ENCODE assay signal across 9 cellular contexts in the genomic region with DNA sequence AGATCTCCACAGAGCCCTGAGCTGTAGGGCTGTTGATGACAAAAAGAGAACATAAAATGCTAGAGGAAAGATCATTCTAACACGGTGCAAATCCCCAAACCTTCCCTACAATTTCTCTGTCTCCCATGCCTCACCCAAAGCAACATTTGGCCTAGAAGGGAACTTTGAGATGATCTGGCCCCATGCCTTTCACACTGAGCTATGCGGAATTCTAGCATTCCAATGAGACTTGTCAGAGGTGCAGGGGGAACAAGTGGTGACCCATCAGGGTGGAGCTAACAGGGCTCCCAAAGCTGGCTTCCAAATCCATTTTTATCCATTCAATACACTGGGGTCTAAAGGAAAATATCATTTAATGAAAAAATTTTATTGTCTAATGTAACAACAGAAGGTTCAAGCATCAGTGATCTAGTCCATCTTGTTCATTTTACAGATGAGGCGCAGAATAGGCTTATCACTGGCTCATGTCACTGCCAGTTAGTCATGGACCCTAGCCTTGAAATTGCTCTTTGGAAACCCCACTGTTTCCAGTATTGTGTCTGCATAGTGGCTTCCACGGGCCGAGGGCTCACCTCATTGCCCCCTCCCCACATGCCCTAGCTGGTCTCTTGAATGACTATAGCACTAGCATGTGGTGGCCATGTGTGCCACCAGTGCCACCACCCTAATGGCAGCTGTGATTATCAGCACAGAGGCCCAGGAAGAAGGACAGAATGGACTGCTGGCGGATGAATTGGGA.
DNase-seq lines count a peak whose midpoint lies in the region; ATAC-seq and TF ChIP-seq lines count a peak whose summit lies in the region.
"Had no signal": no experiment of that assay in that cellular context is flagged by ENCODE, and none has a peak within 500 bp of the region (broad histone marks: within the 10 kb centered on the region; RNA-seq: fewer than 3 reads in every experiment).

No MANE protein-coding gene starts in this region.

- H3F3A ChIP-seq in smooth muscle cell (ENCODE audit: low read depth) = peaks cover 12% of the 10 kb centered on the region

- POLR2A ChIA-PET in CD8-positive, alpha-beta memory T cell (lab: Charles Lee) = no interaction called here

- no peak overlapping the region for H2BK15ac ChIP-seq in H9 (ENCODE audit: low read depth, low read length)

- H3K4me1 ChIP-seq in H9 (ENCODE audit: insufficient read depth, low read length) (peaks cover 11% of the 10 kb centered on the region), smooth muscle cell (ENCODE audit: low read depth) (peaks cover 30% of the 10 kb centered on the region), prostate gland (replicated peaks) (no peaks in the 10 kb centered on the region)
- no peaks in the 10 kb centered on the region for H3K4me1 ChIP-seq in CD8-positive, alpha-beta memory T cell (ENCODE audit: insufficient read depth, low read length)

- H4K91ac ChIP-seq in H9 (ENCODE audit: insufficient read length, low read depth, low read length) = no peak overlapping the region

- H3K4me3 Mint-ChIP-seq in H9 = no peak overlapping the region
- no peak overlapping the region for H3K4me3 Mint-ChIP-seq in CD8-positive, alpha-beta memory T cell
- H3K4me3 Mint-ChIP-seq: natural killer cell had no signal

- no peak overlapping the region for H4K5ac ChIP-seq in H9 (ENCODE audit: insufficient read length, low read depth, low read length)

- no peak overlapping the region for H2BK120ac ChIP-seq in H9 (ENCODE audit: low read depth, low read length, poor library complexity, severe bottlenecking)

- no peaks in the 10 kb centered on the region for H3K79me1 ChIP-seq in H9 (ENCODE audit: insufficient read depth, low read depth, low read length, poor library complexity, severe bottlenecking)

- H2BK20ac ChIP-seq in H9 (ENCODE audit: low read depth, low read length, poor library complexity, severe bottlenecking) = no peak overlapping the region

- H3K27me3 ChIP-seq in H9 (ENCODE audit: insufficient read depth, low read length) (no peaks in the 10 kb centered on the region), smooth muscle cell (ENCODE audit: low read depth) (no peaks in the 10 kb centered on the region), prostate gland (replicated peaks; ENCODE audit: insufficient read depth) (no peaks in the 10 kb centered on the region)
- H3K27me3 ChIP-seq in CD8-positive, alpha-beta memory T cell (ENCODE audit: insufficient read depth, low read length, poor library complexity, severe bottlenecking) = no peaks in the 10 kb centered on the region

- CTCF ChIA-PET in CD8-positive, alpha-beta memory T cell (lab: Charles Lee) = no interaction called here

- DNase-seq in H9 (no peak), amniotic epithelial cell (ENCODE audit: low read depth) (peak; percentile 48), left ventricle myocardium superior (no peak), smooth muscle cell (lab: John Stamatoyannopoulos, UW; ENCODE audit: unreplicated experiment) (no peak), NCI-H1694 treated with DMSO at 0.1 percent for 48 hours (lab: John Stamatoyannopoulos, UW) (no peak), mesenteric fat pad (ENCODE audit: low spot score) (no peak), prostate gland (ENCODE audit: low spot score) (no peak)
- no peak for DNase-seq in CD8-positive, alpha-beta memory T cell
- DNase-seq: natural killer cell had no signal

- H3K23me2 ChIP-seq in H9 (ENCODE audit: insufficient read length, low read depth, low read length, poor library complexity, severe bottlenecking) = no peaks in the 10 kb centered on the region

- no peaks in the 10 kb centered on the region; a peak in 1 of 7 replicates for H3K36me3 Mint-ChIP-seq in H9 (ENCODE audit: insufficient read depth in 1 of 3, low read depth in 3 of 3)
- no peaks in the 10 kb centered on the region for H3K36me3 Mint-ChIP-seq in CD8-positive, alpha-beta memory T cell
- H3K36me3 Mint-ChIP-seq: natural killer cell had no signal

- H3T11ph ChIP-seq in H9 (ENCODE audit: low read length) = no peak overlapping the region

- intact Hi-C loops in left ventricle myocardium superior (cut with micrococcal nuclease) = no loop called here
- intact Hi-C loops in prostate gland (cut with DNase I) = no loop called here

- no peak for TF ChIP-seq POLR2A in prostate gland (IDR thresholded peaks at IDR 0.05)

- H3K27ac Mint-ChIP-seq in H9 = peak overlapping the region in 2 of 3 experiments; percentile 36 to 46; a peak in 4 of 7 replicates
- no peak overlapping the region for H3K27ac Mint-ChIP-seq in CD8-positive, alpha-beta memory T cell
- H3K27ac Mint-ChIP-seq: natural killer cell had no signal

- WGBS in H9 (ENCODE audit: extremely low coverage, insufficient read length, low lambda C conversion rate) = no CpG with 5 or more reads among the region's 6 CpGs
- WGBS in smooth muscle cell (ENCODE audit: low lambda C conversion rate) = 62% methylated on average over 6 of the region's 6 CpGs
- 78% methylated on average over 6 of the region's 6 CpGs for WGBS in prostate gland

- H3K4me3 ChIP-seq in smooth muscle cell = no peak overlapping the region
- no peak overlapping the region for H3K4me3 ChIP-seq in prostate gland
- no peak overlapping the region for H3K4me3 ChIP-seq in CD8-positive, alpha-beta memory T cell (ENCODE audit: low read length)

- H3K14ac ChIP-seq in H9 (ENCODE audit: insufficient read depth, low read length) = no peak overlapping the region; the same call in 1 of the 2 replicates

- no peaks in the 10 kb centered on the region for H3K36me3 ChIP-seq in smooth muscle cell (ENCODE audit: low read depth)
- no peaks in the 10 kb centered on the region for H3K36me3 ChIP-seq in prostate gland
- H3K36me3 ChIP-seq in CD8-positive, alpha-beta memory T cell (ENCODE audit: insufficient read depth, low read length) = no peaks in the 10 kb centered on the region

- H3K18ac ChIP-seq in H9 (ENCODE audit: insufficient read length, low read depth, low read length) = no peak overlapping the region

- H3K27me3 Mint-ChIP-seq in H9 (ENCODE audit: low read depth) = no peaks in the 10 kb centered on the region
- H3K27me3 Mint-ChIP-seq in CD8-positive, alpha-beta memory T cell = no peaks in the 10 kb centered on the region

- H3K9ac ChIP-seq in H9 (ENCODE audit: extremely low read depth, insufficient read length, low read length) (no peak overlapping the region), smooth muscle cell (ENCODE audit: low read depth) (no peak overlapping the region)

- H3K56ac ChIP-seq in H9 (ENCODE audit: insufficient read length, low read depth, low read length) = no peak overlapping the region

- no peaks in the 10 kb centered on the region; a peak in 1 of 5 replicates for H3K9me3 Mint-ChIP-seq in H9
- H3K9me3 Mint-ChIP-seq in CD8-positive, alpha-beta memory T cell = peaks cover 0 to 11% (median 0%) of the 10 kb centered on the region in 5 donors

- no peak for TF ChIP-seq CTCF in H9 (conservative IDR thresholded peaks at IDR 0.05)
- no peak for TF ChIP-seq CTCF in smooth muscle cell (IDR thresholded peaks at IDR 0.05; ENCODE audit: borderline replicate concordance, insufficient read depth, poor library complexity, severe bottlenecking)
- TF ChIP-seq CTCF in prostate gland (IDR thresholded peaks at IDR 0.05) = no peak

- H3K4me1 Mint-ChIP-seq in H9 = peaks cover 41 to 43% of the 10 kb centered on the region in 2 experiments
- no peaks in the 10 kb centered on the region for H3K4me1 Mint-ChIP-seq in CD8-positive, alpha-beta memory T cell
- H3K4me1 Mint-ChIP-seq: natural killer cell had no signal

- H4K20me1 ChIP-seq in H9 (ENCODE audit: control insufficient read depth, insufficient read depth, insufficient read length) (no peaks in the 10 kb centered on the region), smooth muscle cell (ENCODE audit: low read depth) (no peaks in the 10 kb centered on the region)

- H3K23ac ChIP-seq in H9 (ENCODE audit: insufficient read length, low read depth, low read length) = no peak overlapping the region

- H3K27ac ChIP-seq in H9 (ENCODE audit: insufficient read length, low read depth, low read length) (no peak overlapping the region), smooth muscle cell (ENCODE audit: low read depth) (peak overlapping the region; percentile 63), prostate gland (no peak overlapping the region)
- no peak overlapping the region for H3K27ac ChIP-seq in CD8-positive, alpha-beta memory T cell (ENCODE audit: low read depth, low read length)

- no peak overlapping the region for H2BK5ac ChIP-seq in H9 (ENCODE audit: insufficient read length, low read length)

- H2AFZ ChIP-seq in H9 (ENCODE audit: low read length) (no peak overlapping the region), smooth muscle cell (ENCODE audit: low read depth) (no peak overlapping the region)

- H2AK5ac ChIP-seq in H9 (ENCODE audit: insufficient read length, low read length) = no peak overlapping the region

- H3K4me2 ChIP-seq in H9 (ENCODE audit: insufficient read depth, insufficient read length, low read length) (no peak overlapping the region), smooth muscle cell (no peak overlapping the region)

- H3K79me2 ChIP-seq in H9 (ENCODE audit: insufficient read depth, low read length) = no peaks in the 10 kb centered on the region
- no peaks in the 10 kb centered on the region for H3K79me2 ChIP-seq in smooth muscle cell (ENCODE audit: low read depth)

- no peak overlapping the region for H3K4ac ChIP-seq in H9 (ENCODE audit: low read depth, low read length)

- H3K9me3 ChIP-seq in H9 (ENCODE audit: control insufficient read depth, low read depth, low read length) (no peaks in the 10 kb centered on the region), smooth muscle cell (replicated peaks; ENCODE audit: low read depth) (no peaks in the 10 kb centered on the region), prostate gland (no peaks in the 10 kb centered on the region)
- no peaks in the 10 kb centered on the region for H3K9me3 ChIP-seq in CD8-positive, alpha-beta memory T cell (ENCODE audit: low read length)

- H4K8ac ChIP-seq in H9 (replicated peaks; ENCODE audit: insufficient read length, low read depth, low read length) = no peak overlapping the region

- ATAC-seq in left ventricle myocardium superior = peak; percentile 44
- ATAC-seq: natural killer cell had no signal

- no peak overlapping the region for H2BK12ac ChIP-seq in H9 (ENCODE audit: insufficient read length, low read depth, low read length)

Comparison
In these comparisons a context has a peak if more than half of its experiments do, and no peak if none do; other contexts are left out.
1. H3K27ac Mint-ChIP-seq: peak in H9 (2 of 3); none in CD8-positive, alpha-beta memory T cell (0 of 8).